20 cellular contexts compared by ENCODE assay signal in genomic region chr6:87743454-87743853, GRCh38.
"Had no signal": no experiment of that assay in that cellular context is flagged by ENCODE, and none has a peak within 500 bp of the region (broad histone marks: within the 10 kb centered on the region; RNA-seq: fewer than 3 reads in every experiment).

No MANE protein-coding gene starts in this region.

- DNase-seq: activated CD4-positive, alpha-beta T cell treated with anti-CD3 and anti-CD28 coated beads for 36 hours; activated CD4-positive, alpha-beta T cell treated with anti-CD3 and anti-CD28 coated beads, Interleukin-2, amount 50 U/mL, for 48 hours; activated CD4-positive, CD25-positive, alpha-beta regulatory T cell; activated CD8-positive, alpha-beta memory T cell treated with anti-CD3 and anti-CD28 coated beads for 24 hours; activated CD8-positive, alpha-beta memory T cell treated with anti-CD3 and anti-CD28 coated beads, Interleukin-2, amount 50 U/mL, for 48 hours; activated gamma-delta T cell; activated naive CD4-positive, alpha-beta T cell treated with anti-CD3 and anti-CD28 coated beads, Interleukin-2, amount 10 ng/mL, durations not matched to agents 7 days and 5 days; activated naive CD8-positive, alpha-beta T cell treated with anti-CD3 and anti-CD28 coated beads, Interleukin-2, amount 10 ng/mL, durations not matched to agents 7 days and 5 days; activated T-cell treated with anti-CD3 and anti-CD28 coated beads, Interleukin-2, amount 50 U/mL, for 24 hours; brain microvascular endothelial cell; cortex of kidney; foreskin keratinocyte; heart right ventricle; naive B cell; occipital lobe; stimulated activated CD4-positive, alpha-beta T cell treated with anti-CD3 and anti-CD28 coated beads, Interleukin-15, amount 100 ng/mL, for 24 hours; stimulated activated naive CD8-positive, alpha-beta T cell treated with anti-CD3 and anti-CD28 coated beads, Interleukin-15, Interleukin-2, amounts not matched to agents 100 U/mL and 50 U/mL, for 24 hours; SW 1271; trophoblast cell had no signal

- ATAC-seq: activated CD4-positive, alpha-beta T cell treated with anti-CD3 and anti-CD28 coated beads for 36 hours; foreskin keratinocyte; heart right ventricle; stimulated activated naive CD8-positive, alpha-beta T cell treated with anti-CD3 and anti-CD28 coated beads, Interleukin-15, Interleukin-2, amounts not matched to agents 100 U/mL and 50 U/mL, for 24 hours had no signal

- H3K36me3 Mint-ChIP-seq: mesothelial cell of epicardium had no signal

- H3K9me3 Mint-ChIP-seq: mesothelial cell of epicardium had no signal

- H3K4me3 Mint-ChIP-seq: activated CD4-positive, alpha-beta T cell treated with anti-CD3 and anti-CD28 coated beads for 36 hours; activated naive CD4-positive, alpha-beta T cell treated with anti-CD3 and anti-CD28 coated beads, Interleukin-2, amount 10 ng/mL, durations not matched to agents 7 days and 5 days; activated naive CD8-positive, alpha-beta T cell treated with anti-CD3 and anti-CD28 coated beads, Interleukin-2, amount 10 ng/mL, durations not matched to agents 7 days and 5 days; activated T-cell treated with anti-CD3 and anti-CD28 coated beads, Interleukin-2, amount 50 U/mL, for 24 hours; mesothelial cell of epicardium had no signal

- H3K27ac Mint-ChIP-seq: activated naive CD8-positive, alpha-beta T cell treated with anti-CD3 and anti-CD28 coated beads, Interleukin-2, amount 10 ng/mL, durations not matched to agents 7 days and 5 days; activated T-cell treated with anti-CD3 and anti-CD28 coated beads, Interleukin-2, amount 50 U/mL, for 24 hours; mesothelial cell of epicardium had no signal

- H3K27me3 Mint-ChIP-seq: activated T-cell treated with anti-CD3 and anti-CD28 coated beads, Interleukin-2, amount 50 U/mL, for 24 hours; naive B cell had no signal
